8 cellular contexts compared by ENCODE assay signal in the genomic region with DNA sequence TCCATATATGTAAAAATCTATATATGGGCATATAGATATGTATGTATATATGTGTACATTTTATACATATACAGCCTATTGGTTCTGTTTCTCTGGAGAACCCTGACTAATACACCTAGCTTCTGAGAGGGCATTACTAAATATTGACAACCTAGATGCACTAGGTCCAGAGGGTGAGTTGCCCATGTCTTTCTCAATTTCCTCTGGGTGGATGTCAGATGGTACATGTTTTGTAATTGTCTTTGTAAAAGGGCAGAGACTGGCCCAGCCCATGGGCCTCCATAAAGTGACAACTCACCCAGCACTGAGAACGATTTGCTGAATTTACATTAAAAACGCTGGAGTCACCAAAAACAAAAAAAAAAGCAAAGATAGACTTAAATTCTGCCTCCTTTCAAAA.
"Had no signal": no experiment of that assay in that cellular context is flagged by ENCODE, and none has a peak within 500 bp of the region (broad histone marks: within the 10 kb centered on the region; RNA-seq: fewer than 3 reads in every experiment).

No MANE protein-coding gene starts in this region.

- FAIRE-seq: H1, H54, K562 had no signal

- H3K4me3 Mint-ChIP-seq: GM23338, H9 had no signal

- H3K4me2 ChIP-seq: GM23338 had no signal

- H2AFZ ChIP-seq: GM23338 had no signal

- H3K27ac Mint-ChIP-seq: GM23338 had no signal

- H3K27ac ChIP-seq: HL-60 had no signal

- ATAC-seq: GM23338, K562 had no signal

- DNase-seq: H9, HCEC 1CT, IMR-90 had no signal

- H3K4me3 ChIP-seq: GM23338, K562 had no signal
